Comparison of ENCODE assay signal across 20 cellular contexts in genomic region chr2:217091531-217091930, GRCh38.
"Had no signal": no experiment of that assay in that cellular context is flagged by ENCODE, and none has a peak within 500 bp of the region (broad histone marks: within the 10 kb centered on the region; RNA-seq: fewer than 3 reads in every experiment).

No MANE protein-coding gene starts in this region.

- H3K4me1 Mint-ChIP-seq: stimulated activated effector memory CD8-positive, alpha-beta T cell treated with anti-CD3 and anti-CD28 coated beads, Interleukin-12 subunit alpha, Interleukin-12 subunit beta, amount 100 ng/mL, for 72 hours had no signal

- ATAC-seq: activated T-cell treated with anti-CD3 and anti-CD28 coated beads, Interleukin-2, amount 50 U/mL, for 4 hours; heart left ventricle; left cardiac atrium; stimulated activated effector memory CD8-positive, alpha-beta T cell treated with anti-CD3 and anti-CD28 coated beads, Interleukin-12 subunit alpha, Interleukin-12 subunit beta, amount 100 ng/mL, for 72 hours; T-cell had no signal

- DNase-seq: activated CD4-positive, CD25-positive, alpha-beta regulatory T cell treated with anti-CD3 and anti-CD28 coated beads, Interleukin-2, amount 50 U/mL, for 72 hours; activated naive CD4-positive, alpha-beta T cell; activated T-cell treated with anti-CD3 and anti-CD28 coated beads, Interleukin-2, amount 50 U/mL, for 4 hours; amniotic stem cell; cerebellar nuclear complex; cortex of kidney; endodermal cell; heart left ventricle; left cardiac atrium; stimulated activated CD4-positive, alpha-beta T cell treated with anti-CD3 and anti-CD28 coated beads, Interleukin-2, amount 100 ng/mL, for 24 hours; T-cell; WERI-Rb-1 had no signal

- H3K27ac Mint-ChIP-seq: activated naive CD8-positive, alpha-beta T cell; activated T-helper 2 cell treated with anti-CD3 and anti-CD28 coated beads, Interferon-gamma antibody, Interleukin-2, Interleukin-4, amounts not matched to agents 10 μg/mL and 5 μg/mL and 100 μg/mL, durations not matched to agents 14 hours and 24 hours and 36 hours; endodermal cell; stimulated activated effector memory CD8-positive, alpha-beta T cell treated with anti-CD3 and anti-CD28 coated beads, Interleukin-12 subunit alpha, Interleukin-12 subunit beta, amount 100 ng/mL, for 72 hours; T-cell; T-helper 2 cell treated with Interferon-gamma antibody and Interleukin-4, amounts not matched to agents 5 μg/mL and 100 μg/mL, for 36 hours; type B pancreatic cell had no signal

- H3K27ac ChIP-seq: epithelial cell of prostate, right atrium auricular region, thoracic aorta, WERI-Rb-1 had no signal

- H3K36me3 Mint-ChIP-seq: activated naive CD8-positive, alpha-beta T cell; stimulated activated effector memory CD8-positive, alpha-beta T cell treated with anti-CD3 and anti-CD28 coated beads, Interleukin-12 subunit alpha, Interleukin-12 subunit beta, amount 100 ng/mL, for 72 hours; T-cell; type B pancreatic cell had no signal

- H3K4me3 Mint-ChIP-seq: activated naive CD8-positive, alpha-beta T cell; activated T-cell treated with anti-CD3 and anti-CD28 coated beads, Interleukin-2, amount 50 U/mL, for 4 hours; endodermal cell; stimulated activated effector memory CD8-positive, alpha-beta T cell treated with anti-CD3 and anti-CD28 coated beads, Interleukin-12 subunit alpha, Interleukin-12 subunit beta, amount 100 ng/mL, for 72 hours; T-cell; T-helper 2 cell treated with Interferon-gamma antibody and Interleukin-4, amounts not matched to agents 5 μg/mL and 100 μg/mL, for 36 hours; type B pancreatic cell had no signal

- H3K9me3 Mint-ChIP-seq: activated T-cell treated with anti-CD3 and anti-CD28 coated beads, Interleukin-2, amount 50 U/mL, for 4 hours; activated T-helper 2 cell treated with anti-CD3 and anti-CD28 coated beads, Interferon-gamma antibody, Interleukin-2, Interleukin-4, amounts not matched to agents 10 μg/mL and 5 μg/mL and 100 μg/mL, durations not matched to agents 14 hours and 24 hours and 36 hours; stimulated activated effector memory CD8-positive, alpha-beta T cell treated with anti-CD3 and anti-CD28 coated beads, Interleukin-12 subunit alpha, Interleukin-12 subunit beta, amount 100 ng/mL, for 72 hours; T-cell; T-helper 2 cell treated with Interferon-gamma antibody and Interleukin-4, amounts not matched to agents 5 μg/mL and 100 μg/mL, for 36 hours; type B pancreatic cell had no signal

- H3K27me3 Mint-ChIP-seq: T-cell had no signal
